11 cellular contexts compared by ENCODE assay signal in the genomic region with DNA sequence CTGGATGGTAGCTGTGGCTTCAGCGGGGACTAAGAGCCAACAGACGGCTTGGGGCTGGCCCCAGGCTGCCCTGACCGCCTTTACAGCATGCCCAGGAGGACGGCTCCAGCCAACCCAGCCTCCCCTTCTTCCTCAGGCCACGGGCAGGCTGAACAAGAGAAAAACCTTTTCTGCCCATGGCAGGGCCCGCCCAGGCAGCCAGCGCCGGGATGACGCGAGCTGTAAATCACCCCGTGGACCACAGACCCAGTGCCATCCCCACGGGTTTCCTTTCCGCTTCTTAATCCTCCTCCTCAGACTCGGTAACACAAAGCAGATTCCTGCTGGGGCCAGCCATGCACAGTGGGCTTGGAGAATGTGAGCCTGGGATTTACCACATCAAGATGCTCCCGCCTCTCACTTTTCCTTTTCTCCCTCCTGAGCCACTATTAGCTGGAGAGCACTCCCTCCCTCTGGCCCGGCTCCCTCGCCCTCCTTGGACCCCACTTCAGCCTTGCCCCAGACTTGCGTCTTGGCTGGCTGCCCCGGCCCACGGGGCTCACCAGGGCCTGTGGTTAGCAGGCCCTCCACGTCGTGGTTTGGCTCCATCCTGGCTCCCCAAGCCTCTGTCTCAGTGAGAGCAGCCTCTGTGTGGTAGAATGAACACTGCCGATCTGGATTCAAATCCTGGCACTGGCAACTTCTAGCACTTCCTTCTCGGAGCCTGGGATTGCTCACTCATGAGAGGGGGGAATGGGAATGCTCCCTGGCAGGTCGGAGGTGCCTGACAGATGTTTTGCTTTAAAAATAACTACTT. TPM values are rescaled to one million over a fixed set of nuclear protein-coding genes. Genes with fewer than 3 reads are reported as not detected.
A peak's percentile ranks its signal among the peaks of the same experiment; 100 is the strongest.
DNase-seq lines count a peak whose midpoint lies in the region; ATAC-seq and TF ChIP-seq lines count a peak whose summit lies in the region.
"Had no signal": no experiment of that assay in that cellular context is flagged by ENCODE, and none has a peak within 500 bp of the region (broad histone marks: within the 10 kb centered on the region; RNA-seq: fewer than 3 reads in every experiment).

No MANE protein-coding gene starts in this region.

- H3K9me3 Mint-ChIP-seq in Caco-2 (ENCODE audit: unreplicated experiment), result no peaks in the 10 kb centered on the region
- H3K9me3 Mint-ChIP-seq: stimulated activated naive CD8-positive, alpha-beta T cell treated with anti-CD3 and anti-CD28 coated beads, Interleukin-15, Interleukin-2, amounts not matched to agents 100 ng/mL and 50 ng/mL, for 24 hours had no signal

- BruUV-seq in Caco-2 (replicated peaks; lab: Mats Ljungman, UMichigan), result no TSS peak

- no peak for ATAC-seq in HG02938 (IDR thresholded peaks at IDR 0.05; ENCODE audit: unreplicated experiment)

- H3K4me1 Mint-ChIP-seq in Caco-2 (ENCODE audit: low read depth, unreplicated experiment), result no peaks in the 10 kb centered on the region

- peaks cover 9% of the 10 kb centered on the region for H3K27me3 Mint-ChIP-seq in Caco-2 (ENCODE audit: insufficient read depth, unreplicated experiment)
- H3K27me3 Mint-ChIP-seq: stimulated activated naive CD8-positive, alpha-beta T cell treated with anti-CD3 and anti-CD28 coated beads, Interleukin-15, Interleukin-2, amounts not matched to agents 100 ng/mL and 50 ng/mL, for 24 hours had no signal

- no peaks in the 10 kb centered on the region for H3K36me3 Mint-ChIP-seq in Caco-2 (ENCODE audit: insufficient read depth, unreplicated experiment)

- POLR2A ChIA-PET in Caco-2 (lab: Charles Lee), result no interaction called here

- peak overlapping the region; percentile 57 for H3K27ac ChIP-seq in SJCRH30

- no peak for TF ChIP-seq CTCF in Caco-2 (IDR thresholded peaks at IDR 0.05; ENCODE audit: insufficient read depth in 1 of 2, low read depth in 1 of 2, low read length in 1 of 2, severe bottlenecking in 1 of 2, unreplicated experiment in 1 of 2)

- in situ Hi-C loops in G401 (cut with HindIII; ENCODE audit: low sequenced_read_pairs), result no loop called here

- H3K9me3 ChIP-seq in SJCRH30 (replicated peaks) (no peaks in the 10 kb centered on the region), Caco-2 (no peaks in the 10 kb centered on the region)

- H3K36me3 ChIP-seq in SJCRH30 (peaks cover 58% of the 10 kb centered on the region), Caco-2 (ENCODE audit: control insufficient read depth, insufficient read depth, low read length) (no peaks in the 10 kb centered on the region)

- no peak overlapping the region for H3K4me3 Mint-ChIP-seq in Caco-2 (ENCODE audit: unreplicated experiment)
- H3K4me3 Mint-ChIP-seq: stimulated activated naive CD8-positive, alpha-beta T cell treated with anti-CD3 and anti-CD28 coated beads, Interleukin-15, Interleukin-2, amounts not matched to agents 100 ng/mL and 50 ng/mL, for 24 hours had no signal

- H3K4me3 ChIP-seq in SJCRH30 (no peak overlapping the region), skeletal muscle cell (ENCODE audit: low read depth, low read length) (no peak overlapping the region), Caco-2 (ENCODE audit: low read depth, low read length) (no peak overlapping the region)

- intact Hi-C loops in head of caudate nucleus (cut with DNase I), result no loop called here
- intact Hi-C loops in Caco-2 (cut with micrococcal nuclease; ENCODE audit: unreplicated experiment), result no loop called here

- H3K27me3 ChIP-seq in SJCRH30 (no peaks in the 10 kb centered on the region), Caco-2 (replicated peaks; ENCODE audit: control insufficient read depth, insufficient read depth, low read length) (no peaks in the 10 kb centered on the region)

- H3K4me1 ChIP-seq in SJCRH30 (peaks cover 32% of the 10 kb centered on the region), Caco-2 (no peaks in the 10 kb centered on the region)

- H3K27ac Mint-ChIP-seq in Caco-2 (ENCODE audit: unreplicated experiment), result no peak overlapping the region
- H3K27ac Mint-ChIP-seq: stimulated activated naive CD8-positive, alpha-beta T cell treated with anti-CD3 and anti-CD28 coated beads, Interleukin-15, Interleukin-2, amounts not matched to agents 100 ng/mL and 50 ng/mL, for 24 hours had no signal

- CTCF ChIA-PET in Caco-2 (lab: Charles Lee), result no interaction called here

- peak; percentile 29 for DNase-seq in G401 (ENCODE audit: low spot score)
- DNase-seq in SJCRH30, result peak; percentile 96 to 98
- DNase-seq in head of caudate nucleus, result peak in 35 of 42 donors; percentile 31 to 83 (median 60)
- peak; percentile 90 for DNase-seq in skeletal muscle cell (ENCODE audit: low read depth)
- DNase-seq in Caco-2, result no peak
- no peak for DNase-seq in mesenteric fat pad (ENCODE audit: low spot score)
- DNase-seq in SKM-1 (lab: John Stamatoyannopoulos, UW; ENCODE audit: unreplicated experiment), result no peak
- DNase-seq: activated CD8-positive, alpha-beta memory T cell treated with anti-CD3 and anti-CD28 coated beads, Interleukin-2, amount 50 U/mL, for 4 hours; NCI-H1417 had no signal

RNA-seq across cellular contexts. Expression of a gene that starts 31.4 kb away (rescaled TPM):
- total RNA-seq in G401 (2014; rRNA removed; shearing (Covaris generic)), result 18.9 and 25.8 TPM in 2 replicates
- total RNA-seq in SJCRH30 (2014; rRNA removed; shearing (Covaris generic)), result 98.9 and 107 TPM in 2 replicates
- total RNA-seq in Caco-2 (2022), result not detected in 2 replicates
- 69.4 TPM for total RNA-seq in mesenteric fat pad

Comparison
In these comparisons a context has a peak if more than half of its experiments do, and no peak if none do; other contexts are left out.
1. DNase-seq: peak in G401 (single experiment), SJCRH30 (2 of 2), head of caudate nucleus (35 of 42) and skeletal muscle cell (single experiment); none in Caco-2 (0 of 2), mesenteric fat pad (single experiment) and SKM-1 (single experiment).
2. RNA of a gene that starts 31.4 kb away (total RNA-seq): 98.9 to 107 TPM in SJCRH30, 69.4 TPM in mesenteric fat pad (single experiment) and 18.9 to 25.8 TPM in G401; not detected in Caco-2; every median in the first group is over 10 times any median in the second.